Comparison of ENCODE assay signal across 1 cellular context in the genomic region with DNA sequence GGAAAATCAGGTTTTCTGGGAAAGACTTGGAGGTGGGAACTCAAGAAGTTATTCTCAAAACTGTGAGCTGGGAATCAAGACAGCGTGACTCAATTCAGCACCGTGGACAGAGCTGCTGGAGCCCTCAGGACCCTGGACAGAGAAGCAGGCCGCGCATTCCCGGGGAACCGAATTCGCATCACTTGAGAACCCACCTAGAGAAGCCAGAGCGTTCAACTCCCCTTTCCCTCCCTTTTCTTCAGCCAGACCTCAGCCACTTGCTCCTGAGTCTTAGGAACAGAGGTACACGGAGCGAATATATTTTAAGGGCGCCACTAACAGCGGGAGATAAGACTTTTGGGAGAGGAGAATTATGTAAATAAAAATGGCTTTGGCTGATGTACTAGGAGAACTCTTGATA.
TF ChIP-seq lines count a peak whose summit lies in the region.

No MANE protein-coding gene starts in this region.

TF ChIP-seq in HepG2, 621 proteins besides CTCF, POLR2A, EP300 and RAD21 (continued from another document and continues in another):
- TF ChIP-seq TMF1 (CRISPR knock-in tag; IDR thresholded peaks at IDR 0.05; ENCODE audit: low read depth) = peak; percentile 100
- peak; percentile 100 for TF ChIP-seq ZFP37 (CRISPR knock-in tag; IDR thresholded peaks at IDR 0.05; ENCODE audit: borderline replicate concordance)
- TF ChIP-seq HOXA7 (CRISPR knock-in tag; IDR thresholded peaks at IDR 0.05) = peak; percentile 99
- peak; percentile 94 for TF ChIP-seq ZNF382 (CRISPR knock-in tag; IDR thresholded peaks at IDR 0.05; ENCODE audit: borderline replicate concordance)
- peak; percentile 100 for TF ChIP-seq POGK (CRISPR knock-in tag; conservative IDR thresholded peaks at IDR 0.05)
- TF ChIP-seq ZNF589 (CRISPR knock-in tag; conservative IDR thresholded peaks at IDR 0.05) = peak; percentile 100
- peak; percentile 100 for TF ChIP-seq ZNF441 (CRISPR knock-in tag; IDR thresholded peaks at IDR 0.05; ENCODE audit: borderline replicate concordance)
- peak; percentile 100 for TF ChIP-seq ZNF430 (CRISPR knock-in tag; IDR thresholded peaks at IDR 0.05)
- TF ChIP-seq POLR2AphosphoS5 (IDR thresholded peaks at IDR 0.05; ENCODE audit: low read depth, low read length) = no peak
- no peak for TF ChIP-seq NCOR1 (IDR thresholded peaks at IDR 0.05; ENCODE audit: borderline replicate concordance, low read length)
- peak; percentile 100 for TF ChIP-seq KLF12 (CRISPR knock-in tag; IDR thresholded peaks at IDR 0.05; ENCODE audit: borderline replicate concordance)
- peak; percentile 100 for TF ChIP-seq SIN3A (IDR thresholded peaks at IDR 0.05; ENCODE audit: borderline replicate concordance, low read depth, low read length)
- peak; percentile 72 for TF ChIP-seq PBX2 (CRISPR knock-in tag; IDR thresholded peaks at IDR 0.05)
- no peak for TF ChIP-seq CBX2 (IDR thresholded peaks at IDR 0.05; ENCODE audit: low read depth, low read length)
- TF ChIP-seq CBX2 (CRISPR knock-in tag; IDR thresholded peaks at IDR 0.05; ENCODE audit: low read depth) = peak; percentile 99; the same call in 1 of the 2 replicates
- TF ChIP-seq ZNF512B (CRISPR knock-in tag; IDR thresholded peaks at IDR 0.05; ENCODE audit: borderline replicate concordance) = peak; percentile 98; the same call in 1 of the 2 replicates
- peak; percentile 100 for TF ChIP-seq ZNF256 (CRISPR knock-in tag; conservative IDR thresholded peaks at IDR 0.05)
- TF ChIP-seq SIX1 (CRISPR knock-in tag; IDR thresholded peaks at IDR 0.05; ENCODE audit: borderline replicate concordance) = peak; percentile 97
- TF ChIP-seq AGO1 (IDR thresholded peaks at IDR 0.05; ENCODE audit: low read depth, low read length, poor library complexity, severe bottlenecking) = no peak
- peak; percentile 99 for TF ChIP-seq PLSCR1 (CRISPR knock-in tag; IDR thresholded peaks at IDR 0.05; ENCODE audit: borderline replicate concordance)
- TF ChIP-seq MAFK (conservative IDR thresholded peaks at IDR 0.05 in 1 of 2, IDR thresholded peaks at IDR 0.05 in 1 of 2; ENCODE audit: low read length in 2 of 2) = no peak
- TF ChIP-seq MAFF (IDR thresholded peaks at IDR 0.05; ENCODE audit: low read depth, low read length) = no peak
- peak; percentile 93 for TF ChIP-seq DRAP1 (CRISPR knock-in tag; IDR thresholded peaks at IDR 0.05)
- TF ChIP-seq HOMEZ (CRISPR knock-in tag; IDR thresholded peaks at IDR 0.05; ENCODE audit: low read depth) = peak; percentile 99
- TF ChIP-seq ZNF451 (CRISPR knock-in tag; IDR thresholded peaks at IDR 0.05) = peak; percentile 100
- peak; percentile 100 for TF ChIP-seq TGIF2 (CRISPR knock-in tag; IDR thresholded peaks at IDR 0.05)
- TF ChIP-seq, protein P1, sequence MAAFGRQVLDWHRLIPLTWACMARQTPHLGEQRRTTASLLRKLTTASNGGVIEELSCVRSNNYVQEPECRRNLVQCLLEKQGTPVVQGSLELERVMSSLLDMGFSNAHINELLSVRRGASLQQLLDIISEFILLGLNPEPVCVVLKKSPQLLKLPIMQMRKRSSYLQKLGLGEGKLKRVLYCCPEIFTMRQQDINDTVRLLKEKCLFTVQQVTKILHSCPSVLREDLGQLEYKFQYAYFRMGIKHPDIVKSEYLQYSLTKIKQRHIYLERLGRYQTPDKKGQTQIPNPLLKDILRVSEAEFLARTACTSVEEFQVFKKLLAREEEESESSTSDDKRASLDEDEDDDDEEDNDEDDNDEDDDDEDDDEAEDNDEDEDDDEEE (CRISPR knock-in tag; IDR thresholded peaks at IDR 0.05) = peak; percentile 100
- peak; percentile 98 for TF ChIP-seq GATAD2A (CRISPR knock-in tag; IDR thresholded peaks at IDR 0.05)
- TF ChIP-seq, protein P2, sequence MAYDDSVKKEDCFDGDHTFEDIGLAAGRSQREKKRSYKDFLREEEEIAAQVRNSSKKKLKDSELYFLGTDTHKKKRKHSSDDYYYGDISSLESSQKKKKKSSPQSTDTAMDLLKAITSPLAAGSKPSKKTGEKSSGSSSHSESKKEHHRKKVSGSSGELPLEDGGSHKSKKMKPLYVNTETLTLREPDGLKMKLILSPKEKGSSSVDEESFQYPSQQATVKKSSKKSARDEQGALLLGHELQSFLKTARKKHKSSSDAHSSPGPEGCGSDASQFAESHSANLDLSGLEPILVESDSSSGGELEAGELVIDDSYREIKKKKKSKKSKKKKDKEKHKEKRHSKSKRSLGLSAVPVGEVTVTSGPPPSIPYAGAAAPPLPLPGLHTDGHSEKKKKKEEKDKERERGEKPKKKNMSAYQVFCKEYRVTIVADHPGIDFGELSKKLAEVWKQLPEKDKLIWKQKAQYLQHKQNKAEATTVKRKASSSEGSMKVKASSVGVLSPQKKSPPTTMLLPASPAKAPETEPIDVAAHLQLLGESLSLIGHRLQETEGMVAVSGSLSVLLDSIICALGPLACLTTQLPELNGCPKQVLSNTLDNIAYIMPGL (CRISPR knock-in tag; IDR thresholded peaks at IDR 0.05; ENCODE audit: borderline replicate concordance in 1 of 2, low read depth in 1 of 2) = peak; percentile 86 to 99
- TF ChIP-seq NR3C1 (CRISPR knock-in tag; IDR thresholded peaks at IDR 0.05) = peak; percentile 98
- peak; percentile 95 for TF ChIP-seq GFI1 (CRISPR knock-in tag; IDR thresholded peaks at IDR 0.05; ENCODE audit: borderline replicate concordance)
- TF ChIP-seq ZC3H13 (CRISPR knock-in tag; IDR thresholded peaks at IDR 0.05) = peak; percentile 99
- TF ChIP-seq GLMP (CRISPR knock-in tag; IDR thresholded peaks at IDR 0.05; ENCODE audit: borderline replicate concordance) = peak; percentile 99
- TF ChIP-seq ZNF17 (CRISPR knock-in tag; IDR thresholded peaks at IDR 0.05) = peak; percentile 99
- TF ChIP-seq TRIM24 (CRISPR knock-in tag; IDR thresholded peaks at IDR 0.05) = no peak
- TF ChIP-seq DNMT1 (CRISPR knock-in tag; IDR thresholded peaks at IDR 0.05) = peak; percentile 98
- peak; percentile 99 for TF ChIP-seq ZNF710 (CRISPR knock-in tag; IDR thresholded peaks at IDR 0.05; ENCODE audit: borderline replicate concordance)
- peak; percentile 88 for TF ChIP-seq RXRA (CRISPR knock-in tag; IDR thresholded peaks at IDR 0.05)
- TF ChIP-seq KDM4B (CRISPR knock-in tag; IDR thresholded peaks at IDR 0.05) = peak; percentile 100
- TF ChIP-seq, protein P3, sequence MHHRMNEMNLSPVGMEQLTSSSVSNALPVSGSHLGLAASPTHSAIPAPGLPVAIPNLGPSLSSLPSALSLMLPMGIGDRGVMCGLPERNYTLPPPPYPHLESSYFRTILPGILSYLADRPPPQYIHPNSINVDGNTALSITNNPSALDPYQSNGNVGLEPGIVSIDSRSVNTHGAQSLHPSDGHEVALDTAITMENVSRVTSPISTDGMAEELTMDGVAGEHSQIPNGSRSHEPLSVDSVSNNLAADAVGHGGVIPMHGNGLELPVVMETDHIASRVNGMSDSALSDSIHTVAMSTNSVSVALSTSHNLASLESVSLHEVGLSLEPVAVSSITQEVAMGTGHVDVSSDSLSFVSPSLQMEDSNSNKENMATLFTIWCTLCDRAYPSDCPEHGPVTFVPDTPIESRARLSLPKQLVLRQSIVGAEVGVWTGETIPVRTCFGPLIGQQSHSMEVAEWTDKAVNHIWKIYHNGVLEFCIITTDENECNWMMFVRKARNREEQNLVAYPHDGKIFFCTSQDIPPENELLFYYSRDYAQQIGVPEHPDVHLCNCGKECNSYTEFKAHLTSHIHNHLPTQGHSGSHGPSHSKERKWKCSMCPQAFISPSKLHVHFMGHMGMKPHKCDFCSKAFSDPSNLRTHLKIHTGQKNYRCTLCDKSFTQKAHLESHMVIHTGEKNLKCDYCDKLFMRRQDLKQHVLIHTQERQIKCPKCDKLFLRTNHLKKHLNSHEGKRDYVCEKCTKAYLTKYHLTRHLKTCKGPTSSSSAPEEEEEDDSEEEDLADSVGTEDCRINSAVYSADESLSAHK (CRISPR knock-in tag; IDR thresholded peaks at IDR 0.05; ENCODE audit: borderline replicate concordance) = peak; percentile 99
- peak; percentile 100 for TF ChIP-seq ZNF790 (CRISPR knock-in tag; IDR thresholded peaks at IDR 0.05; ENCODE audit: borderline replicate concordance)
